Comparison of ENCODE assay signal across 19 cellular contexts in the genomic region with DNA sequence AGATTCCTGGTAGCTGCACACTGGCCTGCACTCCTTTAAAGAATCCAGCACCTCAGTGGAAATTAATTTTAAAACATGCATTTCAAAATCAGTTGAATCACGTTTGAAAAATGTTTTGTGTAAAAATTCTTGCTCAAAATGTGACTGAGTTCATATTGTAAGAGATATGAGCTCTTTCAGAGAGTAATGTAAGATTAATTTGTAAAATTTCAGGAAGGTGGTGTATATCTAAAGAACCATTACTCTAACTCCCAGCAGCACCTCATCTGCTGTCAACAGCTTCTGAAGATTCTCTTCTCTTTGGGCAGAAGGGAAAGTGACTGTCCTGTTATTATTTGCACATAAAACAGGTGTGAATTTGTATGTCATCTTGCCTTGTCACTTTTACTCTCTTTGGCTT.
DNase-seq lines count a peak whose midpoint lies in the region; ATAC-seq and TF ChIP-seq lines count a peak whose summit lies in the region.
"Had no signal": no experiment of that assay in that cellular context is flagged by ENCODE, and none has a peak within 500 bp of the region (broad histone marks: within the 10 kb centered on the region; RNA-seq: fewer than 3 reads in every experiment).

No MANE protein-coding gene starts in this region.

- no peak overlapping the region for H3K4me2 ChIP-seq in osteoblast (ENCODE audit: insufficient read depth, low read length)
- H3K4me2 ChIP-seq: A549, GM23338 had no signal

- H3K36me3 ChIP-seq in heart left ventricle (no peaks in the 10 kb centered on the region), osteoblast (ENCODE audit: insufficient read depth, low read length) (no peaks in the 10 kb centered on the region)
- H3K36me3 ChIP-seq: BE2C had no signal

- intact Hi-C loops in cardiac septum (cut with DNase I) (no loop called here), heart left ventricle (cut with DNase I) (no loop called here)

- H3K27ac ChIP-seq in heart left ventricle (no peak overlapping the region), osteoblast (ENCODE audit: low read depth, low read length) (no peak overlapping the region)
- H3K27ac ChIP-seq: A549 had no signal

- H3K4me1 ChIP-seq in heart left ventricle (peaks cover 0 to 5% (median 0%) of the 10 kb centered on the region in 12 donors), osteoblast (ENCODE audit: insufficient read depth, low read length) (peaks cover 8% of the 10 kb centered on the region)
- H3K4me1 ChIP-seq: A549 had no signal

- TF ChIP-seq CTCF in heart left ventricle (IDR thresholded peaks at IDR 0.05) (no peak), osteoblast (IDR thresholded peaks at IDR 0.05; ENCODE audit: extremely low read depth, low read depth, low read length) (no peak)

- H3K9me3 ChIP-seq in heart left ventricle (no peaks in the 10 kb centered on the region), osteoblast (ENCODE audit: low read depth, low read length) (no peaks in the 10 kb centered on the region)
- H3K9me3 ChIP-seq: A549, BE2C had no signal

- 55 to 68% (median 65%) methylated on average over 1 of the region's 1 CpG for WGBS in heart left ventricle, 4 donors

- H2AFZ ChIP-seq in osteoblast (ENCODE audit: low read length) = no peak overlapping the region
- H2AFZ ChIP-seq: GM23338 had no signal

- no peaks in the 10 kb centered on the region for H3K27me3 ChIP-seq in heart left ventricle
- no peaks in the 10 kb centered on the region for H3K27me3 ChIP-seq in osteoblast (ENCODE audit: insufficient read depth, low read length)
- H3K27me3 ChIP-seq: BE2C had no signal

- no peak for ATAC-seq in heart left ventricle
- no peak for ATAC-seq in GM21526 (IDR thresholded peaks at IDR 0.05; ENCODE audit: low FRiP score, unreplicated experiment)
- ATAC-seq: A549, GM23338, HCT116 had no signal

- no peak overlapping the region for H3K4me3 ChIP-seq in heart left ventricle
- H3K4me3 ChIP-seq in osteoblast (ENCODE audit: insufficient read depth, low read length) = no peak overlapping the region
- H3K4me3 ChIP-seq: A549, GM23338 had no signal

- no peak for TF ChIP-seq POLR2A in heart left ventricle (IDR thresholded peaks at IDR 0.05)

- DNase-seq in cardiac septum (ENCODE audit: low spot score) (peak; percentile 9), heart left ventricle (no peak), NCI-H226 (peak; percentile 6), osteoblast (ENCODE audit: insufficient read length, low spot score, missing footprints) (peak; percentile 1)
- DNase-seq in activated CD8-positive, alpha-beta memory T cell treated with anti-CD3 and anti-CD28 coated beads, Interleukin-2, amount 50 U/mL, for 48 hours = no peak
- DNase-seq: 8988T; ACHN; AML-193; BE2C; C1 segment of cervical spinal cord; CD4-positive, alpha-beta memory T cell; COR-L47; DMS153; DND-41; H9 had no signal

- H4K20me1 ChIP-seq in osteoblast (ENCODE audit: insufficient read depth, low read length) = no peaks in the 10 kb centered on the region

- no peaks in the 10 kb centered on the region for H3K79me2 ChIP-seq in osteoblast (ENCODE audit: insufficient read depth, low read length)

Comparison
In these comparisons a context has a peak if more than half of its experiments do, and no peak if none do; other contexts are left out.
1. DNase-seq: peak in cardiac septum (single experiment), NCI-H226 (single experiment) and osteoblast (single experiment); none in heart left ventricle (0 of 5) and activated CD8-positive, alpha-beta memory T cell treated with anti-CD3 and anti-CD28 coated beads, Interleukin-2, amount 50 U/mL, for 48 hours (single experiment).